ENCODE assay signal across 18 cellular contexts in the genomic region with DNA sequence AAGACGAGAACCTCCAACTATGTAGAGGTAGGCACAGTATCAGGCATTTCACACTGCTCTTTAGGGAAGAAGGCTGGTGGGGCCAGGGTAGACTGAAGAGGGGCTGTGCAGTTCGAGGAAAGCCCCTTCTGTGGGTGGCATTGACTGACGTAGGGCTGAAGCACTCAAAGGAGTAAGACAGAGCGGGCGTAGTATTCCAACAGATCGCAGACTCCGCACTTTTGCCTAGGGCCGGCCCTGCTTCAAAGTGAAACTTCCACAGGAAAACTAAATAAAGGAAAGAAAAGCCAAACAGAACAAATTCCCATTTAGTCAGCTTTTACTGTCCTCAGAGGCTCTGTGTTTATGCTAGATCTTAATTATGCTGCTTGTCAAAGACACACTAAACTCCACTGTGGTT.
DNase-seq lines count a peak whose midpoint lies in the region; ATAC-seq and TF ChIP-seq lines count a peak whose summit lies in the region.
"Had no signal": no experiment of that assay in that cellular context is flagged by ENCODE, and none has a peak within 500 bp of the region (broad histone marks: within the 10 kb centered on the region; RNA-seq: fewer than 3 reads in every experiment).

No MANE protein-coding gene starts in this region.

- H3K27ac Mint-ChIP-seq in mesothelial cell of epicardium, result peak overlapping the region; percentile 26
- H3K27ac Mint-ChIP-seq in Caco-2 (ENCODE audit: unreplicated experiment), result no peak overlapping the region
- H3K27ac Mint-ChIP-seq: CD4-positive, alpha-beta T cell; GM23338 had no signal

- DNase-seq in RWPE1 (ENCODE audit: low spot score), result no peak
- DNase-seq in fibroblast of villous mesenchyme (ENCODE audit: low read depth), result peak; percentile 19
- no peak for DNase-seq in mesothelial cell of epicardium (ENCODE audit: low spot score in 2 of 2, unreplicated experiment in 2 of 2)
- no peak for DNase-seq in upper lobe of left lung
- no peak for DNase-seq in adrenal gland
- DNase-seq in body of pancreas, result no peak
- DNase-seq in Caco-2, result no peak
- DNase-seq: BE2C; Calu3; CD4-positive, alpha-beta T cell; DMS53; NCI-H69; RPMI8226; SJCRH30 had no signal

- POLR2A ChIA-PET in RWPE1 (lab: Yijun Ruan, JAX; ENCODE audit: low non-redundant PET) (no interaction called here), Caco-2 (lab: Charles Lee) (no interaction called here)

- CTCF ChIA-PET in RWPE1 (lab: Yijun Ruan, JAX) (no interaction called here), Caco-2 (lab: Charles Lee) (no interaction called here)

- no peaks in the 10 kb centered on the region for H3K27me3 ChIP-seq in upper lobe of left lung
- no peaks in the 10 kb centered on the region for H3K27me3 ChIP-seq in adrenal gland
- no peaks in the 10 kb centered on the region for H3K27me3 ChIP-seq in body of pancreas
- no peaks in the 10 kb centered on the region for H3K27me3 ChIP-seq in Caco-2 (replicated peaks; ENCODE audit: control insufficient read depth, insufficient read depth, low read length)
- H3K27me3 ChIP-seq: BE2C, SJCRH30 had no signal

- H3K27ac ChIP-seq in RWPE1 (peak overlapping the region; percentile 28; the same call in 1 of the 2 replicates), upper lobe of left lung (no peak overlapping the region), adrenal gland (no peak overlapping the region), body of pancreas (no peak overlapping the region)
- H3K27ac ChIP-seq: HL-60, SJCRH30 had no signal

- H3K36me3 Mint-ChIP-seq in mesothelial cell of epicardium, result no peaks in the 10 kb centered on the region
- H3K36me3 Mint-ChIP-seq in Caco-2 (ENCODE audit: insufficient read depth, unreplicated experiment), result no peaks in the 10 kb centered on the region

- no peak overlapping the region for H3K4me3 ChIP-seq in fibroblast of villous mesenchyme (ENCODE audit: low read depth, low read length)
- H3K4me3 ChIP-seq in upper lobe of left lung, result no peak overlapping the region
- H3K4me3 ChIP-seq in adrenal gland, result no peak overlapping the region
- H3K4me3 ChIP-seq in body of pancreas, result no peak overlapping the region
- no peak overlapping the region for H3K4me3 ChIP-seq in Caco-2 (ENCODE audit: low read depth, low read length)
- H3K4me3 ChIP-seq: GM23338, SJCRH30 had no signal

- H3K4me1 Mint-ChIP-seq in mesothelial cell of epicardium (peaks cover 24% of the 10 kb centered on the region), Caco-2 (ENCODE audit: low read depth, unreplicated experiment) (peaks cover 21% of the 10 kb centered on the region)

- H3K4me3 Mint-ChIP-seq in mesothelial cell of epicardium, result no peak overlapping the region
- no peak overlapping the region for H3K4me3 Mint-ChIP-seq in Caco-2 (ENCODE audit: unreplicated experiment)
- H3K4me3 Mint-ChIP-seq: CD4-positive, alpha-beta T cell; GM23338 had no signal

- intact Hi-C loops in adrenal gland (cut with DNase I), result no loop called here
- intact Hi-C loops in body of pancreas (cut with DNase I), result no loop called here
- intact Hi-C loops in Caco-2 (cut with micrococcal nuclease; ENCODE audit: unreplicated experiment), result no loop called here

- TF ChIP-seq CTCF in RWPE1 (conservative IDR thresholded peaks at IDR 0.05; ENCODE audit: low read depth), result no peak
- no peak for TF ChIP-seq CTCF in fibroblast of villous mesenchyme (IDR thresholded peaks at IDR 0.05; ENCODE audit: insufficient read depth, low read depth, low read length)
- TF ChIP-seq CTCF in mesothelial cell of epicardium (IDR thresholded peaks at IDR 0.05; ENCODE audit: unreplicated experiment), result no peak
- TF ChIP-seq CTCF in upper lobe of left lung (IDR thresholded peaks at IDR 0.05), result no peak
- TF ChIP-seq CTCF in adrenal gland (IDR thresholded peaks at IDR 0.05), result no peak
- no peak for TF ChIP-seq CTCF in body of pancreas (IDR thresholded peaks at IDR 0.05)
- no peak for TF ChIP-seq CTCF in Caco-2 (IDR thresholded peaks at IDR 0.05; ENCODE audit: insufficient read depth in 1 of 2, low read depth in 1 of 2, low read length in 1 of 2, severe bottlenecking in 1 of 2, unreplicated experiment in 1 of 2)

- BruUV-seq in Caco-2 (replicated peaks; lab: Mats Ljungman, UMichigan), result no TSS peak

- TF ChIP-seq POLR2A in upper lobe of left lung (IDR thresholded peaks at IDR 0.05) (no peak), adrenal gland (IDR thresholded peaks at IDR 0.05) (no peak), body of pancreas (IDR thresholded peaks at IDR 0.05) (no peak)

- H3K9me3 ChIP-seq in upper lobe of left lung (no peaks in the 10 kb centered on the region), adrenal gland (replicated peaks in 1 of 3) (no peaks in the 10 kb centered on the region), body of pancreas (no peaks in the 10 kb centered on the region), Caco-2 (no peaks in the 10 kb centered on the region)
- H3K9me3 ChIP-seq: BE2C, SJCRH30 had no signal

- ATAC-seq in upper lobe of left lung (ENCODE audit: low FRiP score in 2 of 2), result peak; percentile 19 to 27
- ATAC-seq in GM19467 (IDR thresholded peaks at IDR 0.05; ENCODE audit: unreplicated experiment), result no peak
- no peak for ATAC-seq in body of pancreas
- ATAC-seq: GM23338, HCT116 had no signal

- no peak for TF ChIP-seq EP300 in upper lobe of left lung (IDR thresholded peaks at IDR 0.05)

- H3K27me3 Mint-ChIP-seq in mesothelial cell of epicardium (ENCODE audit: low read depth), result no peaks in the 10 kb centered on the region
- H3K27me3 Mint-ChIP-seq in Caco-2 (ENCODE audit: insufficient read depth, unreplicated experiment), result no peaks in the 10 kb centered on the region
- H3K27me3 Mint-ChIP-seq: CD4-positive, alpha-beta T cell had no signal

- 61 to 78% methylated on average over 8 of the region's 8 CpGs for WGBS in upper lobe of left lung, 2 donors
- WGBS in adrenal gland, 4 donors, result 67 to 77% (median 71%) methylated on average over 8 of the region's 8 CpGs
- 74 to 85% methylated on average over 8 of the region's 8 CpGs for WGBS in body of pancreas, 2 donors

- H3K4me1 ChIP-seq in upper lobe of left lung, result no peaks in the 10 kb centered on the region
- H3K4me1 ChIP-seq in adrenal gland (replicated peaks in 1 of 2), result no peaks in the 10 kb centered on the region
- peaks cover 13% of the 10 kb centered on the region for H3K4me1 ChIP-seq in body of pancreas
- peaks cover 17% of the 10 kb centered on the region for H3K4me1 ChIP-seq in Caco-2
- H3K4me1 ChIP-seq: BE2C had no signal

- H3K36me3 ChIP-seq in upper lobe of left lung (no peaks in the 10 kb centered on the region), adrenal gland (replicated peaks in 1 of 2) (no peaks in the 10 kb centered on the region), body of pancreas (replicated peaks in 1 of 2; ENCODE audit: insufficient read depth in 1 of 2, low read depth in 2 of 2) (no peaks in the 10 kb centered on the region), Caco-2 (ENCODE audit: control insufficient read depth, insufficient read depth, low read length) (no peaks in the 10 kb centered on the region)
- H3K36me3 ChIP-seq: BE2C, SJCRH30 had no signal

- no peaks in the 10 kb centered on the region for H3K9me3 Mint-ChIP-seq in mesothelial cell of epicardium
- no peaks in the 10 kb centered on the region for H3K9me3 Mint-ChIP-seq in Caco-2 (ENCODE audit: unreplicated experiment)
- H3K9me3 Mint-ChIP-seq: CD4-positive, alpha-beta T cell; GM23338 had no signal

Comparison
In these comparisons a context has a peak if more than half of its experiments do, and no peak if none do; other contexts are left out.
1. ATAC-seq: peak in upper lobe of left lung (2 of 2); none in GM19467 (single experiment) and body of pancreas (single experiment).